In the genomic region with DNA sequence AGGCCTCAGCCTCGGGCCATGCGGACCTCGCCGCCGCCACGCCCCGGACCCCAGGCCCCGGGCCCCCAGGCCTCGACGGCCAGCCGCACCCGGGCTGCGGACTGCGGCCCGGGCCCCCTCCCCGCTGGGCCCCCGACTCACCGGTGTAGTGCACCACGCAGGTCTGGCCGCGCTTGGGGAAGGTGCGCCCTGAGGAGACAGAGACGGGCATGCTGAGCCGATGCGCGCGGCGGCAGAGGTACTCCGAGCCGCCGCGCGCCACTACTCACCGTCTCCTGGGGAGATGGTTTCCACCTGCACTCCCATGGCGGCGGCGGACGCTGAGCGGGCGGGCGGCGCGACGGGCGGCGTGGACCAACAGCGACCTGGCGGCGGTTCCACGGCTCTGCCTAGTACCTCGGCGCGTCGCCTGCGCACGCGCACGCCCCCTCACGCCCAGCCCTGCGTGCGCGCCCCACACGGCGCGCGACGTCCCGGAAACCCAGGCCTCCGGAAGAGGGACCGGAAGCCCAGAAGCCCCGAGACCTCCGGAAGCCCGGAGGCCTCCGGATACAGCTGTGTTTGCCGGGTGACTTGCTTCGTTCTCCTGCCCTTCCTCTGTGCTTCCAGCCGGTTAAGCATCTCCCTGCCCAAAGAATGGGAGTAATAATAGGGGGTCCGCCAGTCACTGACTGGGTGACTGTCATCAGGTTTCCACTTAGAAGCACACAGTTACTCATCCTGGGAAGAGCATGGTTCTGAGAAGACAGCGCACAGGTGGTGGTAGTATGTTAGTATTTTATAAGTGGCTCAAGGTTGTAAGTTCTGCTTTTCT, we compare ENCODE assay signal across 8 cellular contexts. TPM values are rescaled to one million over a fixed set of nuclear protein-coding genes. Genes with fewer than 3 reads are reported as not detected.
DNase-seq lines count a peak whose midpoint lies in the region; ATAC-seq, FAIRE-seq and TF ChIP-seq lines count a peak whose summit lies in the region.

TSS of gene FKBP1A (minus strand) at position 362 of the 814 bp plus-strand sequence. CDS start at position 306, 56 bp downstream.

- TF ChIP-seq POLR2A in GM10847 (IDR thresholded peaks at IDR 0.05; ENCODE audit: extremely low read depth, insufficient read length): peak; percentile 74
- TF ChIP-seq POLR2A in thyroid gland (IDR thresholded peaks at IDR 0.05): peak; percentile 91 to 98

- H3K27me3 ChIP-seq in pancreas (peaks cover 0 to 3% (median 0%) of the 10 kb centered on the region in 4 donors), thyroid gland (no peaks in the 10 kb centered on the region)

- ATAC-seq in HG02678 (IDR thresholded peaks at IDR 0.05; ENCODE audit: unreplicated experiment) (peak; percentile 93), pancreas (peak; percentile 96 to 98 (median 98))

- peak within 1 kb of the TSS; percentile 97 for H3K27ac Mint-ChIP-seq in activated naive CD8-positive, alpha-beta T cell

- H3K9me3 ChIP-seq in pancreas: no peaks in the 10 kb centered on the region
- no peaks in the 10 kb centered on the region for H3K9me3 ChIP-seq in thyroid gland

- FAIRE-seq in pancreas (lab: Jason Lieb, UNC): no peak

- no peaks in the 10 kb centered on the region for H3K27me3 Mint-ChIP-seq in activated naive CD8-positive, alpha-beta T cell

- DNase-seq in NCI-H1105 treated with DMSO at 0.1 percent for 48 hours (lab: John Stamatoyannopoulos, UW) (peak; percentile 87), SKM-1 treated with dmso at 0.1 percent for 144 hours (lab: John Stamatoyannopoulos, UW; ENCODE audit: unreplicated experiment) (peak; percentile 65), head of caudate nucleus (peak; percentile 67 to 95 (median 89)), pancreas (peak; percentile 89 to 97 (median 94)), thyroid gland (peak; percentile 92)

- TF ChIP-seq CTCF in pancreas (IDR thresholded peaks at IDR 0.05): peak in 1 of 4 donors; percentile 11
- TF ChIP-seq CTCF in thyroid gland (IDR thresholded peaks at IDR 0.05): peak in 2 of 6 experiments; percentile 35 to 37

- intact Hi-C loops in head of caudate nucleus (cut with DNase I) (loop anchor here (5.0 kb wide), 1 partner anchor 66 kb away; the partner anchor contains the start of gene SDCBP2), pancreas (cut with DNase I) (no loop called here), thyroid gland (cut with DNase I) (loop anchor here (2.0 kb wide), 1 partner anchor 68 kb away; no protein-coding TSS in a partner anchor)

- peaks cover 62% of the 10 kb centered on the region for H3K4me1 Mint-ChIP-seq in activated naive CD8-positive, alpha-beta T cell (ENCODE audit: low read depth)

- 1% methylated on average over 73 to 79 of the region's 79 CpGs for WGBS in pancreas, 2 donors
- 3% methylated on average over 17 to 25 of the region's 79 CpGs for WGBS in thyroid gland, 2 donors

- H3K4me3 ChIP-seq in pancreas (peak within 1 kb of the TSS; percentile 76 to 92 (median 90)), thyroid gland (replicated peaks in 1 of 3) (peak within 1 kb of the TSS; percentile 57 to 83 (median 73))

- H3K4me1 ChIP-seq in pancreas (peaks cover 0 to 32% (median 11%) of the 10 kb centered on the region in 3 donors), thyroid gland (peaks cover 42 to 47% of the 10 kb centered on the region in 2 donors)

- H3K36me3 Mint-ChIP-seq in activated naive CD8-positive, alpha-beta T cell: no peaks in the 10 kb centered on the region

- H3K36me3 ChIP-seq in pancreas: no peaks in the 10 kb centered on the region
- no peaks in the 10 kb centered on the region for H3K36me3 ChIP-seq in thyroid gland

- H3K9me3 Mint-ChIP-seq in activated naive CD8-positive, alpha-beta T cell (ENCODE audit: low read depth): peaks cover 7% of the 10 kb centered on the region

- peak within 1 kb of the TSS; percentile 97 for H3K4me3 Mint-ChIP-seq in activated naive CD8-positive, alpha-beta T cell

- H3K27ac ChIP-seq in pancreas: peak within 1 kb of the TSS; percentile 20 to 71 (median 60)
- H3K27ac ChIP-seq in thyroid gland: peak within 1 kb of the TSS; percentile 69 to 97 (median 85)

RNA-seq across cellular contexts. Expression of gene FKBP1A, which starts in this region (rescaled TPM):
- 100 to 1,000 TPM in 1 of 6 donors, 10 to 100 TPM in 5; 40.2 to 104 (median 67.3) TPM for total RNA-seq in pancreas
- 10 to 100 TPM; 62.1 to 86.7 TPM for polyA plus RNA-seq in pancreas
- total RNA-seq in thyroid gland: 100 to 1,000 TPM; 142 to 272 (median 189) TPM

Comparison
In these comparisons a context has a peak if more than half of its experiments do, and no peak if none do; other contexts are left out.
1. Peak in every context shown above with its lines: DNase-seq, ATAC-seq, H3K4me3 ChIP-seq and H3K27ac ChIP-seq.
2. intact Hi-C loops: an anchor here in head of caudate nucleus (5.0 kb wide) and thyroid gland (2.0 kb wide); none called in pancreas.